In genomic region chr13:93227906-93228801, GRCh38 we compare ENCODE assay signal across 8 cellular contexts. TPM values are rescaled to one million over a fixed set of nuclear protein-coding genes. Genes with fewer than 3 reads are reported as not detected.
DNase-seq lines count a peak whose midpoint lies in the region; ATAC-seq and TF ChIP-seq lines count a peak whose summit lies in the region.

No MANE protein-coding gene starts in this region.

- peak overlapping the region; percentile 81 for H3K27ac ChIP-seq in neural cell (ENCODE audit: low read length)

- no peaks in the 10 kb centered on the region for H4K20me1 ChIP-seq in neural cell (ENCODE audit: insufficient read depth)

- H3K4me3 ChIP-seq in neural cell (ENCODE audit: low read length), result peak overlapping the region; percentile 85

- H3K9ac ChIP-seq in neural cell (ENCODE audit: low read length), result peak overlapping the region; percentile 78

- peak; percentile 61 for TF ChIP-seq RAD21 in neural cell (conservative IDR thresholded peaks at IDR 0.05)

- H3F3A ChIP-seq in neural cell (ENCODE audit: insufficient read depth, low read length, poor library complexity, severe bottlenecking), result peaks cover 4% of the 10 kb centered on the region

- TF ChIP-seq CTCF in neural cell (IDR thresholded peaks at IDR 0.05; ENCODE audit: poor library complexity, severe bottlenecking), result peak; percentile 76

- H3K9me2 ChIP-seq in neural cell (ENCODE audit: insufficient read depth, low read length), result no peaks in the 10 kb centered on the region

- peak; percentile 94 for DNase-seq in COLO668 (lab: John Stamatoyannopoulos, UW; ENCODE audit: unreplicated experiment)
- peak; percentile 92 for DNase-seq in LHCN-M2 (ENCODE audit: low read depth)
- DNase-seq in SK-MEL-5 (ENCODE audit: low read depth, low spot score), result peak; percentile 78
- DNase-seq in fibroblast of the conjunctiva (ENCODE audit: low read depth), result peak; percentile 80
- DNase-seq in cerebellar nuclear complex (lab: John Stamatoyannopoulos, UW), result no peak
- DNase-seq in activated T-cell treated with anti-CD3 and anti-CD28 coated beads, Interleukin-2, amount 50 U/mL, for 48 hours, result no peak

- ATAC-seq in GM19455 (IDR thresholded peaks at IDR 0.05; ENCODE audit: unreplicated experiment), result no peak

- H3K36me3 ChIP-seq in neural cell (ENCODE audit: insufficient read depth, low read length), result no peaks in the 10 kb centered on the region

- H3K9me3 ChIP-seq in neural cell (ENCODE audit: low read length), result no peaks in the 10 kb centered on the region

- peak overlapping the region; percentile 65 for H3K4me2 ChIP-seq in neural cell (ENCODE audit: low read length)

- in situ Hi-C loops in SK-MEL-5 (cut with HindIII; ENCODE audit: low pct_unique_long_range_greater_than_20kb, low sequenced_read_pairs), result no loop called here

- no peaks in the 10 kb centered on the region for H3K27me3 ChIP-seq in neural cell (ENCODE audit: insufficient read depth, low read depth, low read length)

- peaks cover 47% of the 10 kb centered on the region for H3K79me2 ChIP-seq in neural cell (replicated peaks; ENCODE audit: insufficient read depth, low read length)

- H2AFZ ChIP-seq in neural cell (ENCODE audit: low read depth, low read length), result peak overlapping the region; percentile 48

- TF ChIP-seq EP300 in neural cell (conservative IDR thresholded peaks at IDR 0.05; ENCODE audit: poor library complexity, severe bottlenecking), result no peak

TF ChIP-seq in neural cell, 6 proteins besides CTCF, POLR2A, EP300 and RAD21:
- TF ChIP-seq TAF1 (IDR thresholded peaks at IDR 0.05; ENCODE audit: low read depth), result peak; percentile 44
- no peak for TF ChIP-seq EZH2 (IDR thresholded peaks at IDR 0.05; ENCODE audit: borderline replicate concordance, insufficient read depth, low read length, poor library complexity, severe bottlenecking)
- no peak for TF ChIP-seq REST (IDR thresholded peaks at IDR 0.05; ENCODE audit: borderline replicate concordance)
- peak; percentile 44 for TF ChIP-seq POLR2AphosphoS5 (IDR thresholded peaks at IDR 0.05)
- TF ChIP-seq MXI1 (conservative IDR thresholded peaks at IDR 0.05; ENCODE audit: poor library complexity, severe bottlenecking), result peak; percentile 57
- peak; percentile 45 for TF ChIP-seq SMC3 (conservative IDR thresholded peaks at IDR 0.05; ENCODE audit: poor library complexity)

RNA-seq across cellular contexts. Expression of gene GPC6, which starts 1.5 kb away (rescaled TPM):
- 13.0 and 17.0 TPM in 2 replicates for total RNA-seq in LHCN-M2 (2014; rRNA removed)
- 3.2 TPM for polyA plus RNA-seq in LHCN-M2 (2012)
- total RNA-seq in SK-MEL-5 (2014; rRNA removed; shearing (Covaris generic)), result 6.1 and 6.6 TPM in 2 replicates
- polyA plus RNA-seq in SK-MEL-5 (2015; cell fraction: cytosol; rRNA removed), result 4.7 and 8.7 TPM in 2 replicates
- 1.8 and 4.3 TPM in 2 replicates for polyA plus RNA-seq in SK-MEL-5 (2015; cell fraction: nucleus; rRNA removed)
- 8.3 and 9.0 TPM in 2 replicates for polyA plus RNA-seq in neural cell
- polyA minus RNA-seq in neural cell, result 49.2 and 57.9 TPM in 2 replicates

Comparison
In these comparisons a context has a peak if more than half of its experiments do, and no peak if none do; other contexts are left out.
1. DNase-seq: peak in COLO668 (single experiment), LHCN-M2 (single experiment), SK-MEL-5 (single experiment) and fibroblast of the conjunctiva (single experiment); none in cerebellar nuclear complex (0 of 2) and activated T-cell treated with anti-CD3 and anti-CD28 coated beads, Interleukin-2, amount 50 U/mL, for 48 hours (0 of 2).